In genomic region chr22:50117168-50117762, GRCh38 we compare ENCODE assay signal across 1 cellular context.
TF ChIP-seq lines count a peak whose summit lies in the region.

No MANE protein-coding gene starts in this region.

TF ChIP-seq in K562, 482 proteins besides CTCF, POLR2A, EP300 and RAD21 (continued from another document and continues in another):
- no peak for TF ChIP-seq HBP1 (CRISPR knock-in tag; IDR thresholded peaks at IDR 0.05)
- TF ChIP-seq POLR2B (IDR thresholded peaks at IDR 0.05; ENCODE audit: low read depth, partially characterized antibody), result peak; percentile 39
- TF ChIP-seq MCM3 (IDR thresholded peaks at IDR 0.05), result no peak
- TF ChIP-seq ZNF184 (CRISPR knock-in tag; IDR thresholded peaks at IDR 0.05), result no peak
- no peak for TF ChIP-seq ZBTB2 (IDR thresholded peaks at IDR 0.05)
- TF ChIP-seq, protein P1, sequence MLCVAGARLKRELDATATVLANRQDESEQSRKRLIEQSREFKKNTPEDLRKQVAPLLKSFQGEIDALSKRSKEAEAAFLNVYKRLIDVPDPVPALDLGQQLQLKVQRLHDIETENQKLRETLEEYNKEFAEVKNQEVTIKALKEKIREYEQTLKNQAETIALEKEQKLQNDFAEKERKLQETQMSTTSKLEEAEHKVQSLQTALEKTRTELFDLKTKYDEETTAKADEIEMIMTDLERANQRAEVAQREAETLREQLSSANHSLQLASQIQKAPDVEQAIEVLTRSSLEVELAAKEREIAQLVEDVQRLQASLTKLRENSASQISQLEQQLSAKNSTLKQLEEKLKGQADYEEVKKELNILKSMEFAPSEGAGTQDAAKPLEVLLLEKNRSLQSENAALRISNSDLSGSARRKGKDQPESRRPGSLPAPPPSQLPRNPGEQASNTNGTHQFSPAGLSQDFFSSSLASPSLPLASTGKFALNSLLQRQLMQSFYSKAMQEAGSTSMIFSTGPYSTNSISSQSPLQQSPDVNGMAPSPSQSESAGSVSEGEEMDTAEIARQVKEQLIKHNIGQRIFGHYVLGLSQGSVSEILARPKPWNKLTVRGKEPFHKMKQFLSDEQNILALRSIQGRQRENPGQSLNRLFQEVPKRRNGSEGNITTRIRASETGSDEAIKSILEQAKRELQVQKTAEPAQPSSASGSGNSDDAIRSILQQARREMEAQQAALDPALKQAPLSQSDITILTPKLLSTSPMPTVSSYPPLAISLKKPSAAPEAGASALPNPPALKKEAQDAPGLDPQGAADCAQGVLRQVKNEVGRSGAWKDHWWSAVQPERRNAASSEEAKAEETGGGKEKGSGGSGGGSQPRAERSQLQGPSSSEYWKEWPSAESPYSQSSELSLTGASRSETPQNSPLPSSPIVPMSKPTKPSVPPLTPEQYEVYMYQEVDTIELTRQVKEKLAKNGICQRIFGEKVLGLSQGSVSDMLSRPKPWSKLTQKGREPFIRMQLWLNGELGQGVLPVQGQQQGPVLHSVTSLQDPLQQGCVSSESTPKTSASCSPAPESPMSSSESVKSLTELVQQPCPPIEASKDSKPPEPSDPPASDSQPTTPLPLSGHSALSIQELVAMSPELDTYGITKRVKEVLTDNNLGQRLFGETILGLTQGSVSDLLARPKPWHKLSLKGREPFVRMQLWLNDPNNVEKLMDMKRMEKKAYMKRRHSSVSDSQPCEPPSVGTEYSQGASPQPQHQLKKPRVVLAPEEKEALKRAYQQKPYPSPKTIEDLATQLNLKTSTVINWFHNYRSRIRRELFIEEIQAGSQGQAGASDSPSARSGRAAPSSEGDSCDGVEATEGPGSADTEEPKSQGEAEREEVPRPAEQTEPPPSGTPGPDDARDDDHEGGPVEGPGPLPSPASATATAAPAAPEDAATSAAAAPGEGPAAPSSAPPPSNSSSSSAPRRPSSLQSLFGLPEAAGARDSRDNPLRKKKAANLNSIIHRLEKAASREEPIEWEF (CRISPR knock-in tag; IDR thresholded peaks at IDR 0.05), result no peak
- no peak for TF ChIP-seq ZNF583 (CRISPR knock-in tag; IDR thresholded peaks at IDR 0.05)
- TF ChIP-seq SMAD3 (CRISPR knock-in tag; conservative IDR thresholded peaks at IDR 0.05), result no peak
- no peak for TF ChIP-seq FOXK1 (CRISPR knock-in tag; IDR thresholded peaks at IDR 0.05; ENCODE audit: borderline replicate concordance)
- TF ChIP-seq ZNF197 (CRISPR knock-in tag; IDR thresholded peaks at IDR 0.05; ENCODE audit: low read depth), result no peak
- TF ChIP-seq, protein P2, sequence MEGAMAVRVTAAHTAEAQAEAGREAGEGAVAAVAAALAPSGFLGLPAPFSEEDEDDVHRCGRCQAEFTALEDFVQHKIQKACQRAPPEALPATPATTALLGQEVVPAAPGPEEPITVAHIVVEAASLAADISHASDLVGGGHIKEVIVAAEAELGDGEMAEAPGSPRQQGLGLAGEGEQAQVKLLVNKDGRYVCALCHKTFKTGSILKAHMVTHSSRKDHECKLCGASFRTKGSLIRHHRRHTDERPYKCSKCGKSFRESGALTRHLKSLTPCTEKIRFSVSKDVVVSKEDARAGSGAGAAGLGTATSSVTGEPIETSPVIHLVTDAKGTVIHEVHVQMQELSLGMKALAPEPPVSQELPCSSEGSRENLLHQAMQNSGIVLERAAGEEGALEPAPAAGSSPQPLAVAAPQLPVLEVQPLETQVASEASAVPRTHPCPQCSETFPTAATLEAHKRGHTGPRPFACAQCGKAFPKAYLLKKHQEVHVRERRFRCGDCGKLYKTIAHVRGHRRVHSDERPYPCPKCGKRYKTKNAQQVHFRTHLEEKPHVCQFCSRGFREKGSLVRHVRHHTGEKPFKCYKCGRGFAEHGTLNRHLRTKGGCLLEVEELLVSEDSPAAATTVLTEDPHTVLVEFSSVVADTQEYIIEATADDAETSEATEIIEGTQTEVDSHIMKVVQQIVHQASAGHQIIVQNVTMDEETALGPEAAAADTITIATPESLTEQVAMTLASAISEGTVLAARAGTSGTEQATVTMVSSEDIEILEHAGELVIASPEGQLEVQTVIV (CRISPR knock-in tag; IDR thresholded peaks at IDR 0.05; ENCODE audit: borderline replicate concordance), result no peak
- TF ChIP-seq THAP7 (CRISPR knock-in tag; IDR thresholded peaks at IDR 0.05), result no peak
- 0 out of 2 replicates have a peak, but pooled peaks have one; percentile 7 for TF ChIP-seq NCOR1 (IDR thresholded peaks at IDR 0.05)
- TF ChIP-seq TCF7 (IDR thresholded peaks at IDR 0.05; ENCODE audit: borderline replicate concordance), result no peak
- TF ChIP-seq EP400 (IDR thresholded peaks at IDR 0.05), result no peak
- TF ChIP-seq ZC3H4 (CRISPR knock-in tag; IDR thresholded peaks at IDR 0.05; ENCODE audit: borderline replicate concordance), result no peak
- no peak for TF ChIP-seq PHB2 (IDR thresholded peaks at IDR 0.05; ENCODE audit: low read depth)
- TF ChIP-seq FOXM1 (IDR thresholded peaks at IDR 0.05; ENCODE audit: low read depth), result 0 out of 2 replicates have a peak, but pooled peaks have one; percentile 13
- TF ChIP-seq FOXM1 (CRISPR knock-in tag; IDR thresholded peaks at IDR 0.05; ENCODE audit: low read depth), result no peak
- no peak for TF ChIP-seq CHD4 (IDR thresholded peaks at IDR 0.05; ENCODE audit: insufficient read depth, insufficient replicate concordance, low read depth, low read length, poor library complexity, severe bottlenecking)
- no peak for TF ChIP-seq ZNF274 (IDR thresholded peaks at IDR 0.05; ENCODE audit: borderline replicate concordance, low read depth, low read length)
- peak; percentile 31; the same call in 1 of the 2 replicates for TF ChIP-seq MYNN (IDR thresholded peaks at IDR 0.05)
- TF ChIP-seq MYNN (CRISPR knock-in tag; IDR thresholded peaks at IDR 0.05), result no peak
- no peak for TF ChIP-seq HMG20B (CRISPR knock-in tag; IDR thresholded peaks at IDR 0.05)
- no peak for TF ChIP-seq ZZZ3 (IDR thresholded peaks at IDR 0.05)
- TF ChIP-seq, protein P3, sequence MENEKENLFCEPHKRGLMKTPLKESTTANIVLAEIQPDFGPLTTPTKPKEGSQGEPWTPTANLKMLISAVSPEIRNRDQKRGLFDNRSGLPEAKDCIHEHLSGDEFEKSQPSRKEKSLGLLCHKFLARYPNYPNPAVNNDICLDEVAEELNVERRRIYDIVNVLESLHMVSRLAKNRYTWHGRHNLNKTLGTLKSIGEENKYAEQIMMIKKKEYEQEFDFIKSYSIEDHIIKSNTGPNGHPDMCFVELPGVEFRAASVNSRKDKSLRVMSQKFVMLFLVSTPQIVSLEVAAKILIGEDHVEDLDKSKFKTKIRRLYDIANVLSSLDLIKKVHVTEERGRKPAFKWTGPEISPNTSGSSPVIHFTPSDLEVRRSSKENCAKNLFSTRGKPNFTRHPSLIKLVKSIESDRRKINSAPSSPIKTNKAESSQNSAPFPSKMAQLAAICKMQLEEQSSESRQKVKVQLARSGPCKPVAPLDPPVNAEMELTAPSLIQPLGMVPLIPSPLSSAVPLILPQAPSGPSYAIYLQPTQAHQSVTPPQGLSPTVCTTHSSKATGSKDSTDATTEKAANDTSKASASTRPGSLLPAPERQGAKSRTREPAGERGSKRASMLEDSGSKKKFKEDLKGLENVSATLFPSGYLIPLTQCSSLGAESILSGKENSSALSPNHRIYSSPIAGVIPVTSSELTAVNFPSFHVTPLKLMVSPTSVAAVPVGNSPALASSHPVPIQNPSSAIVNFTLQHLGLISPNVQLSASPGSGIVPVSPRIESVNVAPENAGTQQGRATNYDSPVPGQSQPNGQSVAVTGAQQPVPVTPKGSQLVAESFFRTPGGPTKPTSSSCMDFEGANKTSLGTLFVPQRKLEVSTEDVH (IDR thresholded peaks at IDR 0.05; ENCODE audit: low read depth, partially characterized antibody), result peak; percentile 63
- TF ChIP-seq RFX1 (IDR thresholded peaks at IDR 0.05), result no peak
- no peak for TF ChIP-seq MCM2 (IDR thresholded peaks at IDR 0.05; ENCODE audit: low read depth)
- TF ChIP-seq U2AF2 (optimal IDR thresholded peaks at IDR 0.05; ENCODE audit: low read depth, low read length), result no peak
- TF ChIP-seq SMAD1 (IDR thresholded peaks at IDR 0.05; ENCODE audit: low read depth, low read length, partially characterized antibody), result no peak
- TF ChIP-seq, protein P4, sequence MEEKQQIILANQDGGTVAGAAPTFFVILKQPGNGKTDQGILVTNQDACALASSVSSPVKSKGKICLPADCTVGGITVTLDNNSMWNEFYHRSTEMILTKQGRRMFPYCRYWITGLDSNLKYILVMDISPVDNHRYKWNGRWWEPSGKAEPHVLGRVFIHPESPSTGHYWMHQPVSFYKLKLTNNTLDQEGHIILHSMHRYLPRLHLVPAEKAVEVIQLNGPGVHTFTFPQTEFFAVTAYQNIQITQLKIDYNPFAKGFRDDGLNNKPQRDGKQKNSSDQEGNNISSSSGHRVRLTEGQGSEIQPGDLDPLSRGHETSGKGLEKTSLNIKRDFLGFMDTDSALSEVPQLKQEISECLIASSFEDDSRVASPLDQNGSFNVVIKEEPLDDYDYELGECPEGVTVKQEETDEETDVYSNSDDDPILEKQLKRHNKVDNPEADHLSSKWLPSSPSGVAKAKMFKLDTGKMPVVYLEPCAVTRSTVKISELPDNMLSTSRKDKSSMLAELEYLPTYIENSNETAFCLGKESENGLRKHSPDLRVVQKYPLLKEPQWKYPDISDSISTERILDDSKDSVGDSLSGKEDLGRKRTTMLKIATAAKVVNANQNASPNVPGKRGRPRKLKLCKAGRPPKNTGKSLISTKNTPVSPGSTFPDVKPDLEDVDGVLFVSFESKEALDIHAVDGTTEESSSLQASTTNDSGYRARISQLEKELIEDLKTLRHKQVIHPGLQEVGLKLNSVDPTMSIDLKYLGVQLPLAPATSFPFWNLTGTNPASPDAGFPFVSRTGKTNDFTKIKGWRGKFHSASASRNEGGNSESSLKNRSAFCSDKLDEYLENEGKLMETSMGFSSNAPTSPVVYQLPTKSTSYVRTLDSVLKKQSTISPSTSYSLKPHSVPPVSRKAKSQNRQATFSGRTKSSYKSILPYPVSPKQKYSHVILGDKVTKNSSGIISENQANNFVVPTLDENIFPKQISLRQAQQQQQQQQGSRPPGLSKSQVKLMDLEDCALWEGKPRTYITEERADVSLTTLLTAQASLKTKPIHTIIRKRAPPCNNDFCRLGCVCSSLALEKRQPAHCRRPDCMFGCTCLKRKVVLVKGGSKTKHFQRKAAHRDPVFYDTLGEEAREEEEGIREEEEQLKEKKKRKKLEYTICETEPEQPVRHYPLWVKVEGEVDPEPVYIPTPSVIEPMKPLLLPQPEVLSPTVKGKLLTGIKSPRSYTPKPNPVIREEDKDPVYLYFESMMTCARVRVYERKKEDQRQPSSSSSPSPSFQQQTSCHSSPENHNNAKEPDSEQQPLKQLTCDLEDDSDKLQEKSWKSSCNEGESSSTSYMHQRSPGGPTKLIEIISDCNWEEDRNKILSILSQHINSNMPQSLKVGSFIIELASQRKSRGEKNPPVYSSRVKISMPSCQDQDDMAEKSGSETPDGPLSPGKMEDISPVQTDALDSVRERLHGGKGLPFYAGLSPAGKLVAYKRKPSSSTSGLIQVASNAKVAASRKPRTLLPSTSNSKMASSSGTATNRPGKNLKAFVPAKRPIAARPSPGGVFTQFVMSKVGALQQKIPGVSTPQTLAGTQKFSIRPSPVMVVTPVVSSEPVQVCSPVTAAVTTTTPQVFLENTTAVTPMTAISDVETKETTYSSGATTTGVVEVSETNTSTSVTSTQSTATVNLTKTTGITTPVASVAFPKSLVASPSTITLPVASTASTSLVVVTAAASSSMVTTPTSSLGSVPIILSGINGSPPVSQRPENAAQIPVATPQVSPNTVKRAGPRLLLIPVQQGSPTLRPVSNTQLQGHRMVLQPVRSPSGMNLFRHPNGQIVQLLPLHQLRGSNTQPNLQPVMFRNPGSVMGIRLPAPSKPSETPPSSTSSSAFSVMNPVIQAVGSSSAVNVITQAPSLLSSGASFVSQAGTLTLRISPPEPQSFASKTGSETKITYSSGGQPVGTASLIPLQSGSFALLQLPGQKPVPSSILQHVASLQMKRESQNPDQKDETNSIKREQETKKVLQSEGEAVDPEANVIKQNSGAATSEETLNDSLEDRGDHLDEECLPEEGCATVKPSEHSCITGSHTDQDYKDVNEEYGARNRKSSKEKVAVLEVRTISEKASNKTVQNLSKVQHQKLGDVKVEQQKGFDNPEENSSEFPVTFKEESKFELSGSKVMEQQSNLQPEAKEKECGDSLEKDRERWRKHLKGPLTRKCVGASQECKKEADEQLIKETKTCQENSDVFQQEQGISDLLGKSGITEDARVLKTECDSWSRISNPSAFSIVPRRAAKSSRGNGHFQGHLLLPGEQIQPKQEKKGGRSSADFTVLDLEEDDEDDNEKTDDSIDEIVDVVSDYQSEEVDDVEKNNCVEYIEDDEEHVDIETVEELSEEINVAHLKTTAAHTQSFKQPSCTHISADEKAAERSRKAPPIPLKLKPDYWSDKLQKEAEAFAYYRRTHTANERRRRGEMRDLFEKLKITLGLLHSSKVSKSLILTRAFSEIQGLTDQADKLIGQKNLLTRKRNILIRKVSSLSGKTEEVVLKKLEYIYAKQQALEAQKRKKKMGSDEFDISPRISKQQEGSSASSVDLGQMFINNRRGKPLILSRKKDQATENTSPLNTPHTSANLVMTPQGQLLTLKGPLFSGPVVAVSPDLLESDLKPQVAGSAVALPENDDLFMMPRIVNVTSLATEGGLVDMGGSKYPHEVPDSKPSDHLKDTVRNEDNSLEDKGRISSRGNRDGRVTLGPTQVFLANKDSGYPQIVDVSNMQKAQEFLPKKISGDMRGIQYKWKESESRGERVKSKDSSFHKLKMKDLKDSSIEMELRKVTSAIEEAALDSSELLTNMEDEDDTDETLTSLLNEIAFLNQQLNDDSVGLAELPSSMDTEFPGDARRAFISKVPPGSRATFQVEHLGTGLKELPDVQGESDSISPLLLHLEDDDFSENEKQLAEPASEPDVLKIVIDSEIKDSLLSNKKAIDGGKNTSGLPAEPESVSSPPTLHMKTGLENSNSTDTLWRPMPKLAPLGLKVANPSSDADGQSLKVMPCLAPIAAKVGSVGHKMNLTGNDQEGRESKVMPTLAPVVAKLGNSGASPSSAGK (IDR thresholded peaks at IDR 0.05), result no peak
- no peak for TF ChIP-seq NR2C1 (IDR thresholded peaks at IDR 0.05)
- TF ChIP-seq NR2C1 (tag; IDR thresholded peaks at IDR 0.05), result no peak
- no peak for TF ChIP-seq POU5F1 (IDR thresholded peaks at IDR 0.05; ENCODE audit: borderline replicate concordance, low read depth, low read length, partially characterized antibody)
